11 cellular contexts compared by ENCODE assay signal in the genomic region with DNA sequence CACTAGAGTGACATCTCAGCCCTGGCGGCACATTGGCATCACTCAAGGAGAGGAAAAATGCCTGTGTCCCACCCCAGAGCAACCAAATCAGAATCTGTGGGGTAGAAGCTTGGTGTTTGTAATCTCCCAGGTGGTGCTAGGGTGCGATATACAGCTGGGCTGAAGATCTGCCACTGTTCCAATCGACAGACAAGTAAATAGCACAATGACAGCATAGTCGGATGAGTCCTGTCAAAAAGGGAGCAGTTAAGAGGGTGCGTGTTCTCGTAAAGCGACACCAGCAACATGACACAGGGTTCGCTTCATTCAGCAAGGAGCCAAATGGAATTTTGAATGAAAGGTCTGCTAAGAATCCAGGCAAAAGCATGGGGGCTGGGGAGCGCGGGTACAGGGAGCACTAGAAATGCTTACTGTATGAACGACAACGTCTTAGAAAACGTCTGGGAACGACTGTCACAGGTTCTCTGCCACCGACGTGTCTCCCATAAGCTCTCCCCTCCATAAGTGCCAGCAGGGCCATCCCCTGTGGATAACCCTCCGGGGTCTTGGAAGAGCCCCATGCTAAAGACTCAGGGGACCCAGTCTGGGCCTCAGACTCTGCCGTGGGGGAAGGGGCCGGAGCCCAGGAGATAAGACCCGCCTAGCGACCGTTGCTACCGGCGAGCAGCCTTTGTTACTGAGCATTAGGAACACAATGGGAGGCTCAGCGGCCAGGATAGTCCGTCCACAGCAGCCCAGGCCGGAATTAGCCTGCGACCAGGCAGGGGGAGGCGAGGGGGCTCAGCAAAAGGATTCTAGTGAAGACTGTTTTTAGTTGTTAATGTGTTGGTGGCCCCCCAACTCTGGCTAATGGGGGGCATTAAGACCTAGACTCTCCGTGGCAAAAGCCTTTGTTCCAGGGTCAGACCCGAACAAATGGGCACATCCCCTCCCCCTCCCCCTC. TPM values are rescaled to one million over a fixed set of nuclear protein-coding genes. Genes with fewer than 3 reads are reported as not detected.
DNase-seq lines count a peak whose midpoint lies in the region; ATAC-seq and TF ChIP-seq lines count a peak whose summit lies in the region.
"Had no signal": no experiment of that assay in that cellular context is flagged by ENCODE, and none has a peak within 500 bp of the region (broad histone marks: within the 10 kb centered on the region; RNA-seq: fewer than 3 reads in every experiment).

No MANE protein-coding gene starts in this region.

- H3K36me3 ChIP-seq in fibroblast of lung (ENCODE audit: control insufficient read depth, insufficient read depth, low read length) (no peaks in the 10 kb centered on the region), mucosa of stomach (ENCODE audit: control insufficient read depth, insufficient read depth, low read length) (no peaks in the 10 kb centered on the region), aorta (ENCODE audit: control insufficient read depth in 1 of 2, insufficient read depth in 2 of 2, low read length in 1 of 2) (no peaks in the 10 kb centered on the region)

- CTCF ChIA-PET in activated CD4-positive, alpha-beta T cell treated with anti-CD3 and anti-CD28 coated beads, Interleukin-2, amount 10 ng/mL, durations not matched to agents 7 days and 5 days (lab: Charles Lee), result no interaction called here

- H3K4me2 ChIP-seq in fibroblast of lung (ENCODE audit: extremely low read depth, insufficient read depth, low read length), result peak overlapping the region; percentile 71
- H3K4me2 ChIP-seq: A549 had no signal

- H3K79me2 ChIP-seq in fibroblast of lung (ENCODE audit: control insufficient read depth, insufficient read depth, low read length), result no peaks in the 10 kb centered on the region

- no peaks in the 10 kb centered on the region for H3K27me3 Mint-ChIP-seq in activated CD4-positive, alpha-beta T cell treated with anti-CD3 and anti-CD28 coated beads, Interleukin-2, amount 10 ng/mL, durations not matched to agents 7 days and 5 days
- H3K27me3 Mint-ChIP-seq: activated T-helper 17 cell treated with anti-CD3 and anti-CD28 coated beads, Interleukin-2, amount 50 U/mL, for 72 hours had no signal

- POLR2A ChIA-PET in activated CD4-positive, alpha-beta T cell treated with anti-CD3 and anti-CD28 coated beads, Interleukin-2, amount 10 ng/mL, durations not matched to agents 7 days and 5 days (lab: Charles Lee), result no interaction called here

- no peak overlapping the region for H2AFZ ChIP-seq in fibroblast of lung (ENCODE audit: low read length)

- H3K4me1 Mint-ChIP-seq in activated CD4-positive, alpha-beta T cell treated with anti-CD3 and anti-CD28 coated beads, Interleukin-2, amount 10 ng/mL, durations not matched to agents 7 days and 5 days, result peaks cover 4% of the 10 kb centered on the region

- no peaks in the 10 kb centered on the region for H4K20me1 ChIP-seq in fibroblast of lung (ENCODE audit: control insufficient read depth, extremely low read depth, insufficient read depth, low read length)

- peaks cover 39% of the 10 kb centered on the region for H3K36me3 Mint-ChIP-seq in activated CD4-positive, alpha-beta T cell treated with anti-CD3 and anti-CD28 coated beads, Interleukin-2, amount 10 ng/mL, durations not matched to agents 7 days and 5 days (ENCODE audit: low read depth)

- H3K9me3 ChIP-seq in fibroblast of lung (ENCODE audit: control insufficient read depth, insufficient read depth, low read depth, low read length), result no peaks in the 10 kb centered on the region
- H3K9me3 ChIP-seq in mucosa of stomach (ENCODE audit: control insufficient read depth, low read length), result no peaks in the 10 kb centered on the region
- H3K9me3 ChIP-seq in aorta (ENCODE audit: control insufficient read depth, low read length), result no peaks in the 10 kb centered on the region
- H3K9me3 ChIP-seq: A549 had no signal

- 29 to 33% methylated on average over 31 of the region's 31 CpGs for WGBS in aorta, 2 donors

- no peak for TF ChIP-seq CTCF in fibroblast of lung (conservative IDR thresholded peaks at IDR 0.05 in 1 of 2, IDR thresholded peaks at IDR 0.05 in 1 of 2; ENCODE audit: low read depth in 1 of 2, low read length in 2 of 2)

- intact Hi-C loops in aorta (cut with DNase I), result no loop called here

- peak; percentile 16 to 35 for DNase-seq in NCI-H187 (lab: John Stamatoyannopoulos, UW)
- no peak for DNase-seq in NCI-H187 treated with DMSO at 0.1 percent for 48 hours (lab: John Stamatoyannopoulos, UW)
- DNase-seq in fibroblast of lung (ENCODE audit: low read depth in 2 of 2), result peak in 1 of 2 donors; percentile 40
- no peak for DNase-seq in aorta
- DNase-seq in DMS79 (lab: John Stamatoyannopoulos, UW), result no peak
- DNase-seq in activated CD4-positive, alpha-beta T cell treated with anti-CD3 and anti-CD28 coated beads, Interleukin-2, amount 10 ng/mL, durations not matched to agents 7 days and 5 days, result no peak
- DNase-seq: stimulated activated naive CD4-positive, alpha-beta T cell had no signal

- H3K9me3 Mint-ChIP-seq in activated CD4-positive, alpha-beta T cell treated with anti-CD3 and anti-CD28 coated beads, Interleukin-2, amount 10 ng/mL, durations not matched to agents 7 days and 5 days, result no peaks in the 10 kb centered on the region
- H3K9me3 Mint-ChIP-seq: activated T-helper 17 cell treated with anti-CD3 and anti-CD28 coated beads, Interleukin-2, amount 50 U/mL, for 72 hours had no signal

- no peaks in the 10 kb centered on the region for H3K27me3 ChIP-seq in fibroblast of lung (ENCODE audit: control insufficient read depth, insufficient read depth, low read length)
- peaks cover 12% of the 10 kb centered on the region for H3K27me3 ChIP-seq in mucosa of stomach (ENCODE audit: control insufficient read depth, insufficient read depth, low read length)
- no peaks in the 10 kb centered on the region for H3K27me3 ChIP-seq in aorta (ENCODE audit: control insufficient read depth in 1 of 2, insufficient read depth in 2 of 2, low read length in 1 of 2)

- H3K27ac ChIP-seq in fibroblast of lung (ENCODE audit: insufficient read depth, low read length) (no peak overlapping the region), aorta (ENCODE audit: low read depth in 1 of 2, low read length in 2 of 2) (no peak overlapping the region)
- H3K27ac ChIP-seq: A549 had no signal

- no peak overlapping the region for H3K27ac Mint-ChIP-seq in activated CD4-positive, alpha-beta T cell treated with anti-CD3 and anti-CD28 coated beads, Interleukin-2, amount 10 ng/mL, durations not matched to agents 7 days and 5 days
- H3K27ac Mint-ChIP-seq: activated T-helper 17 cell treated with anti-CD3 and anti-CD28 coated beads, Interleukin-2, amount 50 U/mL, for 72 hours had no signal

- peak; percentile 39 for ATAC-seq in aorta (ENCODE audit: low FRiP score)
- no peak for ATAC-seq in HG03469 (IDR thresholded peaks at IDR 0.05; ENCODE audit: unreplicated experiment)
- ATAC-seq: A549; activated T-helper 17 cell treated with anti-CD3 and anti-CD28 coated beads, Interleukin-2, amount 50 U/mL, for 72 hours had no signal

- H3K9ac ChIP-seq in fibroblast of lung (ENCODE audit: insufficient read depth, low read length), result no peak overlapping the region
- peak overlapping the region; percentile 61 for H3K9ac ChIP-seq in mucosa of stomach (ENCODE audit: low read length)

- H3K4me1 ChIP-seq in fibroblast of lung (ENCODE audit: control insufficient read depth, extremely low read depth, insufficient read depth, low read length), result no peaks in the 10 kb centered on the region
- H3K4me1 ChIP-seq in mucosa of stomach (ENCODE audit: control insufficient read depth, insufficient read depth, low read length), result peaks cover 8% of the 10 kb centered on the region
- no peaks in the 10 kb centered on the region for H3K4me1 ChIP-seq in aorta (ENCODE audit: control insufficient read depth in 1 of 2, insufficient read depth in 2 of 2, low read length in 2 of 2)
- H3K4me1 ChIP-seq: A549 had no signal

- H3K4me3 ChIP-seq in fibroblast of lung (replicated peaks in 1 of 4; ENCODE audit: control extremely low read depth in 1 of 4, insufficient read depth in 1 of 4, low read depth in 3 of 4, low read length in 4 of 4), result peak overlapping the region in 3 of 4 experiments; percentile 1 to 54 (median 27)
- H3K4me3 ChIP-seq in mucosa of stomach (ENCODE audit: low read length), result no peak overlapping the region
- H3K4me3 ChIP-seq in aorta (ENCODE audit: low read length in 2 of 2), result peak overlapping the region in 1 of 2 donors; percentile 38
- H3K4me3 ChIP-seq: A549 had no signal

- no peak overlapping the region for H3K4me3 Mint-ChIP-seq in activated CD4-positive, alpha-beta T cell treated with anti-CD3 and anti-CD28 coated beads, Interleukin-2, amount 10 ng/mL, durations not matched to agents 7 days and 5 days
- H3K4me3 Mint-ChIP-seq: activated T-helper 17 cell treated with anti-CD3 and anti-CD28 coated beads, Interleukin-2, amount 50 U/mL, for 72 hours had no signal

RNA-seq across cellular contexts. Expression of a gene that starts 20.8 kb away (rescaled TPM):
- total RNA-seq in fibroblast of lung, result 21.8 and 32.0 TPM in 2 replicates
- 8.6 and 16.3 TPM in 2 replicates for polyA plus RNA-seq in fibroblast of lung
- 8.3 and 13.3 TPM in 2 replicates for polyA plus RNA-seq in fibroblast of lung (2012)
- polyA minus RNA-seq in fibroblast of lung (ENCODE audit: low replicate concordance), result 11.9 and 12.1 TPM in 2 replicates
- total RNA-seq in aorta, result 10 to 100 TPM; 15.7 to 48.7 TPM
- polyA plus RNA-seq in aorta, result 10 to 100 TPM; 12.4 to 18.9 TPM
- total RNA-seq in activated CD4-positive, alpha-beta T cell treated with anti-CD3 and anti-CD28 coated beads, Interleukin-2, amount 10 ng/mL, durations not matched to agents 7 days and 5 days, result 100 to 1,000 TPM; 118 to 137 TPM

RNA-seq across cellular contexts. Expression of a gene that starts 39.4 kb away (rescaled TPM):
- 16.2 and 17.7 TPM in 2 replicates for total RNA-seq in fibroblast of lung
- 19.7 and 20.9 TPM in 2 replicates for polyA plus RNA-seq in fibroblast of lung
- polyA plus RNA-seq in fibroblast of lung (2012), result 19.2 and 20.5 TPM in 2 replicates
- polyA minus RNA-seq in fibroblast of lung (ENCODE audit: low replicate concordance), result 16.9 and 19.3 TPM in 2 replicates
- total RNA-seq in aorta, result 10 to 100 TPM; 15.1 to 19.2 TPM
- 10 to 100 TPM; 19.5 to 30.6 TPM for polyA plus RNA-seq in aorta
- total RNA-seq in activated CD4-positive, alpha-beta T cell treated with anti-CD3 and anti-CD28 coated beads, Interleukin-2, amount 10 ng/mL, durations not matched to agents 7 days and 5 days, result 10 to 100 TPM; 30.9 to 37.1 TPM

Comparison
In these comparisons a context has a peak if more than half of its experiments do, and no peak if none do; other contexts are left out.
1. DNase-seq: peak in NCI-H187 (2 of 2); none in NCI-H187 treated with DMSO at 0.1 percent for 48 hours (single experiment), aorta (0 of 2), DMS79 (single experiment) and activated CD4-positive, alpha-beta T cell treated with anti-CD3 and anti-CD28 coated beads, Interleukin-2, amount 10 ng/mL, durations not matched to agents 7 days and 5 days (single experiment).